In the genomic region with DNA sequence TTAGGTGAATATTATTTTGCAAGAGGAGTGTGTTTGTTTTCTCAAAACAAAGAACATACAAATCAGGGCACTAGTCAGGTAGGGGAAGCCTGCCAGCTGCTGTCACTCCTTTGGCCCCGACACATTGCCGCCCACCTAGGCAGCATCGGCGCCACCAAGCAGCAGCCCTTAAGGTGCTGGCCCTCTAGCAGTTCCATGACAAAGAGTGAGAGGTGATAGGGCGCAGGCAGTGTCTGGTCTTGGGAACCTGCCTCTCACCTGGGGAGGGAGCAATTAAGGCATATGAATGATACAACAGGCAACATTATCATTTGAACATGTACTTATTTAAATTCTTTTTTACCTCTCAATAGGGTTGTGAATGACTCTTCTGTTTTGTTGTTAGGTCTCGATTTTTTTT, we compare ENCODE assay signal across 28 cellular contexts.
"Had no signal": no experiment of that assay in that cellular context is flagged by ENCODE, and none has a peak within 500 bp of the region (broad histone marks: within the 10 kb centered on the region; RNA-seq: fewer than 3 reads in every experiment).

No MANE protein-coding gene starts in this region.

- H3K9me3 ChIP-seq: left lung, mucosa of descending colon, right lobe of liver, suprapubic skin, transverse colon, upper lobe of right lung, uterus had no signal

- H3K36me3 Mint-ChIP-seq: mesothelial cell of epicardium; naive B cell; natural killer cell treated with Interleukin-12 subunit alpha and Interleukin-12 subunit beta and Interleukin-15 and Interleukin-18, amount 100 ng/mL, for 72 hours had no signal

- ATAC-seq: left cardiac atrium; left lung; mucosa of descending colon; natural killer cell treated with Interleukin-12 subunit alpha and Interleukin-12 subunit beta and Interleukin-15 and Interleukin-18, amount 100 ng/mL, for 72 hours; right lobe of liver; stimulated activated naive CD8-positive, alpha-beta T cell treated with anti-CD3 and anti-CD28 coated beads, Interleukin-15, amount 100 ng/mL, for 72 hours; upper lobe of right lung had no signal

- H3K27ac ChIP-seq: coronary artery, left lung, parathyroid adenoma, right lobe of liver, suprapubic skin, transverse colon, upper lobe of right lung, uterus had no signal

- H3K4me3 ChIP-seq: coronary artery, left lung, mucosa of descending colon, right lobe of liver, suprapubic skin, transverse colon, upper lobe of right lung, uterus had no signal

- DNase-seq: dermis blood vessel endothelial cell; effector memory CD4-positive, alpha-beta T cell; erythroblast; hypothalamus; left cardiac atrium; left lung; mesenchymal stem cell; mucosa of descending colon; naive B cell; right lobe of liver; small intestine; stimulated activated CD4-positive, alpha-beta T cell treated with anti-CD3 and anti-CD28 coated beads, Interleukin-15, amount 100 ng/mL, for 24 hours; stimulated activated CD4-positive, alpha-beta T cell treated with anti-CD3 and anti-CD28 coated beads, Interleukin-2, amount 100 ng/mL, for 48 hours; stimulated activated naive CD4-positive, alpha-beta T cell; stimulated activated naive CD8-positive, alpha-beta T cell treated with anti-CD3 and anti-CD28 coated beads, Interleukin-15, amount 100 ng/mL, for 72 hours; transverse colon; upper lobe of right lung; uterus had no signal

- H3K9me3 Mint-ChIP-seq: mesothelial cell of epicardium; natural killer cell treated with Interleukin-12 subunit alpha and Interleukin-12 subunit beta and Interleukin-15 and Interleukin-18, amount 100 ng/mL, for 72 hours; neural crest cell; stimulated activated naive CD8-positive, alpha-beta T cell treated with anti-CD3 and anti-CD28 coated beads, Interleukin-15, amount 100 ng/mL, for 72 hours had no signal

- H3K4me3 Mint-ChIP-seq: mesothelial cell of epicardium; naive B cell; natural killer cell treated with Interleukin-12 subunit alpha and Interleukin-12 subunit beta and Interleukin-15 and Interleukin-18, amount 100 ng/mL, for 72 hours; neural crest cell; stimulated activated naive CD8-positive, alpha-beta T cell treated with anti-CD3 and anti-CD28 coated beads, Interleukin-15, amount 100 ng/mL, for 72 hours had no signal

- H2AFZ ChIP-seq: parathyroid adenoma had no signal

- H3K4me1 Mint-ChIP-seq: mesothelial cell of epicardium; neural crest cell; stimulated activated naive CD8-positive, alpha-beta T cell treated with anti-CD3 and anti-CD28 coated beads, Interleukin-15, amount 100 ng/mL, for 72 hours had no signal

- H3K27ac Mint-ChIP-seq: mesothelial cell of epicardium; naive B cell; natural killer cell treated with Interleukin-12 subunit alpha and Interleukin-12 subunit beta and Interleukin-15 and Interleukin-18, amount 100 ng/mL, for 72 hours; progenitor cell of endocrine pancreas; stimulated activated naive CD8-positive, alpha-beta T cell treated with anti-CD3 and anti-CD28 coated beads, Interleukin-15, amount 100 ng/mL, for 72 hours had no signal

- H3K9ac ChIP-seq: parathyroid adenoma had no signal

- H3K79me2 ChIP-seq: parathyroid adenoma had no signal

- H3K27me3 ChIP-seq: right lobe of liver, suprapubic skin, transverse colon, upper lobe of right lung, uterus had no signal

- FAIRE-seq: endometrium, frontal cortex, islet of Langerhans, small intestine had no signal

- H3K4me1 ChIP-seq: left lung, parathyroid adenoma, suprapubic skin, transverse colon, upper lobe of right lung, uterus had no signal

- H3K36me3 ChIP-seq: left lung, right lobe of liver, suprapubic skin, transverse colon, upper lobe of right lung, uterus had no signal
